In the genomic region with DNA sequence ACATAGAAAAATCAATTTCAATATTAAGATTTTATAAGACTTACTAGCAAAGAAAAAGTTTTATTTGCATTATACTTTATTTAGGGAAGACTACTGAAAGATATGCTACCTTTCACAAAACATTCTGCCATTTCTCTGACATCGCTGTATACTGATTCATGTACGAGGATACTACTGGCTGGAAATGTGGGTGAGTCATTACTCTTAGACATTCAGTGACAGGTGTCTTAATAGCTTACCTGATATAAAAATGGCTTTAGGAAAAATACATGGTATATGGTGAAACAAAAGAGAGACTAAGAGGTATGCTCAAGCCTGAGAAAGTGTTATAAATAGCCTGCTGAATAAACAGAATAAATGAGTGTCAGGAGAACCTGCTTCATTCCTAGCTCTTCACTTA, we compare ENCODE assay signal across 22 cellular contexts.
"Had no signal": no experiment of that assay in that cellular context is flagged by ENCODE, and none has a peak within 500 bp of the region (broad histone marks: within the 10 kb centered on the region; RNA-seq: fewer than 3 reads in every experiment).

No MANE protein-coding gene starts in this region.

- H3K27me3 Mint-ChIP-seq: activated naive CD8-positive, alpha-beta T cell treated with anti-CD3 and anti-CD28 coated beads, Interleukin-2, amount 10 ng/mL, durations not matched to agents 7 days and 5 days; activated T-cell treated with anti-CD3 and anti-CD28 coated beads, Interleukin-2, amount 50 U/mL, for 24 hours had no signal

- ATAC-seq: activated CD8-positive, alpha-beta T cell treated with anti-CD3 and anti-CD28 coated beads, Interleukin-2, amount 10 ng/mL, durations not matched to agents 7 days and 5 days; gastrocnemius medialis; heart left ventricle; left lung had no signal

- H3K9me3 ChIP-seq: gastrocnemius medialis, heart left ventricle, left lung, tibial artery, uterus had no signal

- H3K36me3 ChIP-seq: gastrocnemius medialis, heart left ventricle, left lung, tibial artery, uterus had no signal

- DNase-seq: activated CD4-positive, alpha-beta T cell treated with anti-CD3 and anti-CD28 coated beads, Interleukin-2, amount 10 ng/mL, durations not matched to agents 24 days and 14 days; activated CD8-positive, alpha-beta T cell treated with anti-CD3 and anti-CD28 coated beads, Interleukin-2, amount 10 ng/mL, durations not matched to agents 7 days and 5 days; activated naive CD4-positive, alpha-beta T cell treated with Interleukin-2 at 50 U/mL for 16 hours; activated naive CD8-positive, alpha-beta T cell treated with anti-CD3 and anti-CD28 coated beads, Interleukin-2, amount 10 ng/mL, durations not matched to agents 7 days and 5 days; activated T-cell treated with anti-CD3 and anti-CD28 coated beads, Interleukin-2, amount 50 U/mL, for 24 hours; amygdala; caudate nucleus; erythroblast; gastrocnemius medialis; heart left ventricle; kidney; left lung; midbrain; stimulated activated CD4-positive, alpha-beta T cell treated with anti-CD3 and anti-CD28 coated beads, Interleukin-12 subunit alpha, Interleukin-12 subunit beta, amount 100 ng/mL, for 4 hours; stimulated activated CD4-positive, alpha-beta T cell treated with anti-CD3 and anti-CD28 coated beads, Interleukin-1b, Interleukin-23, amount 100 ng/mL, for 48 hours; stimulated activated CD8-positive, alpha-beta memory T cell treated with anti-CD3 and anti-CD28 coated beads, Interleukin-4, amount 100 ng/mL, for 48 hours; stimulated activated naive CD4-positive, alpha-beta T cell; tibial artery; uterus had no signal

- H3K4me1 Mint-ChIP-seq: activated CD4-positive, alpha-beta T cell treated with anti-CD3 and anti-CD28 coated beads, Interleukin-2, amount 10 ng/mL, durations not matched to agents 24 days and 14 days; activated naive CD8-positive, alpha-beta T cell treated with anti-CD3 and anti-CD28 coated beads, Interleukin-2, amount 10 ng/mL, durations not matched to agents 7 days and 5 days had no signal

- H3K4me3 Mint-ChIP-seq: activated CD4-positive, alpha-beta T cell treated with anti-CD3 and anti-CD28 coated beads, Interleukin-2, amount 10 ng/mL, durations not matched to agents 24 days and 14 days; activated CD8-positive, alpha-beta T cell treated with anti-CD3 and anti-CD28 coated beads, Interleukin-2, amount 10 ng/mL, durations not matched to agents 7 days and 5 days; activated naive CD8-positive, alpha-beta T cell treated with anti-CD3 and anti-CD28 coated beads, Interleukin-2, amount 10 ng/mL, durations not matched to agents 7 days and 5 days; activated T-cell treated with anti-CD3 and anti-CD28 coated beads, Interleukin-2, amount 50 U/mL, for 24 hours; nephron had no signal

- H3K4me1 ChIP-seq: gastrocnemius medialis, heart left ventricle, left lung, parathyroid adenoma, tibial artery, uterus had no signal

- H3K36me3 Mint-ChIP-seq: activated naive CD8-positive, alpha-beta T cell treated with anti-CD3 and anti-CD28 coated beads, Interleukin-2, amount 10 ng/mL, durations not matched to agents 7 days and 5 days had no signal

- H3K9me3 Mint-ChIP-seq: activated CD4-positive, alpha-beta T cell treated with anti-CD3 and anti-CD28 coated beads, Interleukin-2, amount 10 ng/mL, durations not matched to agents 24 days and 14 days; activated T-cell treated with anti-CD3 and anti-CD28 coated beads, Interleukin-2, amount 50 U/mL, for 24 hours; activated T-helper 2 cell treated with anti-CD3 and anti-CD28 coated beads, Interferon-gamma antibody, Interleukin-2, Interleukin-4, amounts not matched to agents 10 μg/mL and 5 μg/mL and 100 μg/mL, durations not matched to agents 14 hours and 24 hours and 36 hours; nephron had no signal

- H3K27me3 ChIP-seq: gastrocnemius medialis, heart left ventricle, left lung, tibial artery, uterus had no signal

- H3K4me3 ChIP-seq: gastrocnemius medialis, heart left ventricle, left lung, tibial artery, uterus had no signal

- H3K27ac Mint-ChIP-seq: activated CD4-positive, alpha-beta T cell treated with anti-CD3 and anti-CD28 coated beads, Interleukin-2, amount 10 ng/mL, durations not matched to agents 24 days and 14 days; activated CD8-positive, alpha-beta T cell treated with anti-CD3 and anti-CD28 coated beads, Interleukin-2, amount 10 ng/mL, durations not matched to agents 7 days and 5 days; activated naive CD8-positive, alpha-beta T cell treated with anti-CD3 and anti-CD28 coated beads, Interleukin-2, amount 10 ng/mL, durations not matched to agents 7 days and 5 days; activated T-cell treated with anti-CD3 and anti-CD28 coated beads, Interleukin-2, amount 50 U/mL, for 24 hours; activated T-helper 2 cell treated with anti-CD3 and anti-CD28 coated beads, Interferon-gamma antibody, Interleukin-2, Interleukin-4, amounts not matched to agents 10 μg/mL and 5 μg/mL and 100 μg/mL, durations not matched to agents 14 hours and 24 hours and 36 hours; nephron had no signal

- H3K27ac ChIP-seq: gastrocnemius medialis, heart left ventricle, left lung, parathyroid adenoma, tibial artery, uterus had no signal
